9 cellular contexts compared by ENCODE assay signal in the genomic region with DNA sequence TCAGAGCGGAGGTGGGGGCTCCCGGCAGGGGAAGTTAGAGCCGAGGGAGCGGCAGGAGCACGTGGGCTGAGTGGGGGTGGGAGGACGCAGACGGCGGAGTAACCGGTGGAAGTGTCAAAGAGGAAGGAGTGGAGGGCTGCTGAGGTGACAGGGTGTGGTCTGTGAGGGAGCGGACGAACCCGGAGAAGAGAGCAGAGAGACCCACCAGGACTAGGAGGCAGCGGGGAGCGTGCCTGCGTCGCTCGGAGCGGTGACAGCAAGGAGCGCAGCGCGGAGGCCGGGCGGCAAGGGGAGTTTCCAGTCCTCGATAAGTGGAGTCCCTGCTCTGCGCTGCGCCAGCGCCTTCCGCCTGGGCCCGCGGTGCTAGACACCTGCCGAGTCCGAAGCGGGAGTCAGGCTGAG.
DNase-seq lines count a peak whose midpoint lies in the region; ATAC-seq, FAIRE-seq and TF ChIP-seq lines count a peak whose summit lies in the region.
"Had no signal": no experiment of that assay in that cellular context is flagged by ENCODE, and none has a peak within 500 bp of the region (broad histone marks: within the 10 kb centered on the region; RNA-seq: fewer than 3 reads in every experiment).

No MANE protein-coding gene starts in this region.

- H3K36me3 ChIP-seq in HUES48 (ENCODE audit: control insufficient read depth, insufficient read depth, low read length) (no peaks in the 10 kb centered on the region), thyroid gland (no peaks in the 10 kb centered on the region)

- in situ Hi-C loops in astrocyte of the cerebellum (cut with HindIII; ENCODE audit: low sequenced_read_pairs) = loop anchor here (25.0 kb wide), 1 partner anchor 1103 kb away; no protein-coding TSS in a partner anchor

- H3K27me3 ChIP-seq in HUES48 (ENCODE audit: control insufficient read depth, insufficient read depth, low read length) (peaks cover 75% of the 10 kb centered on the region), thyroid gland (no peaks in the 10 kb centered on the region)

- DNase-seq in D721Med (ENCODE audit: insufficient read length, low spot score) = peak; percentile 17
- no peak for DNase-seq in astrocyte of the cerebellum (ENCODE audit: low read depth)
- DNase-seq in lower leg skin (ENCODE audit: low spot score in 2 of 2) = peak in 1 of 2 donors; percentile 83
- DNase-seq in thyroid gland = peak; percentile 11 to 14
- DNase-seq in T-helper 9 cell = no peak

- H3K4me3 ChIP-seq in HUES48 (ENCODE audit: low read depth, low read length) (peak overlapping the region; percentile 64), astrocyte of the cerebellum (ENCODE audit: low read depth, low read length) (peak overlapping the region; percentile 57), lower leg skin (ENCODE audit: low read depth, poor library complexity, severe bottlenecking) (peak overlapping the region; percentile 35), thyroid gland (replicated peaks in 1 of 3) (peak overlapping the region in 2 of 3 donors; percentile 12 to 61)

- intact Hi-C loops in lower leg skin (cut with DNase I; ENCODE audit: low total_unique reads) = no loop called here
- intact Hi-C loops in thyroid gland (cut with DNase I) = no loop called here

- H3K27ac ChIP-seq in HUES48 (ENCODE audit: low read depth, low read length) (no peak overlapping the region), thyroid gland (no peak overlapping the region)
- H3K27ac ChIP-seq: HL-60 had no signal

- 1% methylated on average over 33 of the region's 33 CpGs for WGBS in lower leg skin, 2 donors
- 1 to 3% methylated on average over 24 to 33 of the region's 33 CpGs for WGBS in thyroid gland, 2 donors

- ATAC-seq in GM18517 (IDR thresholded peaks at IDR 0.05; ENCODE audit: unreplicated experiment) = no peak
- no peak for ATAC-seq in HG03442 (IDR thresholded peaks at IDR 0.05; ENCODE audit: unreplicated experiment)

- TF ChIP-seq CTCF in D721Med (IDR thresholded peaks at IDR 0.05; ENCODE audit: insufficient read depth, missing control alignments) (no peak), astrocyte of the cerebellum (IDR thresholded peaks at IDR 0.05; ENCODE audit: low read depth, low read length, missing control alignments) (no peak), lower leg skin (IDR thresholded peaks at IDR 0.05) (no peak), thyroid gland (IDR thresholded peaks at IDR 0.05) (no peak)

- no peaks in the 10 kb centered on the region for H3K9me3 ChIP-seq in HUES48 (ENCODE audit: control insufficient read depth, insufficient read depth, low read length)
- no peaks in the 10 kb centered on the region for H3K9me3 ChIP-seq in thyroid gland

- no peak overlapping the region for H3K9ac ChIP-seq in HUES48 (ENCODE audit: low read depth, low read length)

- no peak for FAIRE-seq in D721Med (lab: Jason Lieb, UNC)

- no peak for TF ChIP-seq POLR2A in lower leg skin (IDR thresholded peaks at IDR 0.05)
- no peak for TF ChIP-seq POLR2A in thyroid gland (IDR thresholded peaks at IDR 0.05)

- H3K4me1 ChIP-seq in HUES48 (ENCODE audit: control insufficient read depth, insufficient read depth, low read length) (peaks cover 34% of the 10 kb centered on the region), thyroid gland (peaks cover 8 to 12% of the 10 kb centered on the region in 2 donors)

Comparison
In these comparisons a context has a peak if more than half of its experiments do, and no peak if none do; other contexts are left out.
1. DNase-seq: peak in D721Med (single experiment) and thyroid gland (2 of 2); none in astrocyte of the cerebellum (single experiment) and T-helper 9 cell (single experiment).
2. Peak in every context shown above with its lines, with median percentiles within 50 percentile points of each other: H3K4me3 ChIP-seq.